Comparison of ENCODE assay signal across 1 cellular context in the genomic region with DNA sequence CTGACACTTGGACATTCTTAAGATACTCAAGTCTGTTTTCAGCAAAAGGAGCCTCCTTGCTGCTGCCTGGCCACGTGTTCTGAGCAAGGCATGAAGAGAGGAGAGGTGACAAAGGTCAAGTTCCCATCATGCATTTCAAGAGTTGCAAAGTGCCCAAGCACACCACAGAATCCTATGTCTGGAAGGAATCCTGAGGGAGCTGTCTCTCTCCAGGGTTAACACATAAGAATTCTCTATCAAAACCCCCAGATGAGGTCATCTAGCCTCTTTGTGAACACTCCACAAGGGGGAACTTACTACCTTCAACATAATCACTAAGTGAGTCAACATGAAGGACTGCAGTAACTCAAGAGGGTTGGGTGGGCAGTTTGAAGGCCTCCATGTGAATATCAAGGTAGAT.
A peak's percentile ranks its signal among the peaks of the same experiment; 100 is the strongest.
TF ChIP-seq lines count a peak whose summit lies in the region.

No MANE protein-coding gene starts in this region.

TF ChIP-seq in K562, 482 proteins besides CTCF, POLR2A, EP300 and RAD21 (continued from another document and continues in another):
- TF ChIP-seq NFE2 (IDR thresholded peaks at IDR 0.05; ENCODE audit: low read depth) (no peak), COPS2 (conservative IDR thresholded peaks at IDR 0.05) (no peak), BDP1 (IDR thresholded peaks at IDR 0.05; ENCODE audit: insufficient read depth, insufficient read length) (no peak), ZNF311 (CRISPR knock-in tag; IDR thresholded peaks at IDR 0.05) (no peak), SMARCA5 (IDR thresholded peaks at IDR 0.05) (no peak), GATAD2B (IDR thresholded peaks at IDR 0.05; ENCODE audit: borderline replicate concordance) (no peak), SUPT5H (IDR thresholded peaks at IDR 0.05) (no peak), ASH1L (IDR thresholded peaks at IDR 0.05; ENCODE audit: borderline replicate concordance, low read depth, partially characterized antibody) (no peak), TBP (optimal IDR thresholded peaks at IDR 0.05; ENCODE audit: low read depth, low read length) (no peak), FOSL1 (tag; conservative IDR thresholded peaks at IDR 0.05) (0 out of 2 replicates have a peak, but pooled peaks have one; percentile 29), ZSCAN29 (IDR thresholded peaks at IDR 0.05) (no peak), MYC (IDR thresholded peaks at IDR 0.05; ENCODE audit: low read depth, low read length) (peak; percentile 54), MYC (CRISPR knock-in tag; IDR thresholded peaks at IDR 0.05; ENCODE audit: borderline replicate concordance, low read depth) (no peak), KDM4B (IDR thresholded peaks at IDR 0.05; ENCODE audit: borderline replicate concordance in 2 of 2, low read depth in 1 of 2) (no peak), ZNF282 (CRISPR knock-in tag; IDR thresholded peaks at IDR 0.05) (no peak), RAD51 (IDR thresholded peaks at IDR 0.05; ENCODE audit: borderline replicate concordance, low read depth) (peak; percentile 47; the same call in 1 of the 2 replicates), HEY1 (CRISPR knock-in tag; IDR thresholded peaks at IDR 0.05; ENCODE audit: borderline replicate concordance) (no peak), SREBF2 (CRISPR knock-in tag; IDR thresholded peaks at IDR 0.05) (no peak), PTRF (tag; IDR thresholded peaks at IDR 0.05) (no peak), WHSC1 (IDR thresholded peaks at IDR 0.05; ENCODE audit: low read length) (no peak), SRSF9 (IDR thresholded peaks at IDR 0.05; ENCODE audit: borderline replicate concordance, low read depth, low read length) (no peak), ZNF143 (CRISPR knock-in tag; IDR thresholded peaks at IDR 0.05) (0 out of 2 replicates have a peak, but pooled peaks have one; percentile 28), JUND (IDR thresholded peaks at IDR 0.05; ENCODE audit: borderline replicate concordance, low read depth, low read length) (peak; percentile 55; the same call in 1 of the 2 replicates), JUND (tag; IDR thresholded peaks at IDR 0.05; ENCODE audit: borderline replicate concordance, low read depth, low read length) (peak; percentile 73; the same call in 2 of the 3 replicates), CHD1 (IDR thresholded peaks at IDR 0.05; ENCODE audit: low read length) (no peak), TARDBP (IDR thresholded peaks at IDR 0.05) (no peak), HDAC1 (IDR thresholded peaks at IDR 0.05) (no peak), POLR2G (IDR thresholded peaks at IDR 0.05; ENCODE audit: low read depth, low read length) (no peak), ARHGAP35 (IDR thresholded peaks at IDR 0.05; ENCODE audit: partially characterized antibody) (no peak), SAFB2 (IDR thresholded peaks at IDR 0.05; ENCODE audit: borderline replicate concordance, low read depth, low read length, severe bottlenecking) (no peak), ATF7 (IDR thresholded peaks at IDR 0.05) (0 out of 2 replicates have a peak, but pooled peaks have one; percentile 49), NR2C2 (CRISPR knock-in tag; IDR thresholded peaks at IDR 0.05) (no peak), NR2C2 (tag; IDR thresholded peaks at IDR 0.05) (peak; percentile 67)
- TF ChIP-seq, protein P1, sequence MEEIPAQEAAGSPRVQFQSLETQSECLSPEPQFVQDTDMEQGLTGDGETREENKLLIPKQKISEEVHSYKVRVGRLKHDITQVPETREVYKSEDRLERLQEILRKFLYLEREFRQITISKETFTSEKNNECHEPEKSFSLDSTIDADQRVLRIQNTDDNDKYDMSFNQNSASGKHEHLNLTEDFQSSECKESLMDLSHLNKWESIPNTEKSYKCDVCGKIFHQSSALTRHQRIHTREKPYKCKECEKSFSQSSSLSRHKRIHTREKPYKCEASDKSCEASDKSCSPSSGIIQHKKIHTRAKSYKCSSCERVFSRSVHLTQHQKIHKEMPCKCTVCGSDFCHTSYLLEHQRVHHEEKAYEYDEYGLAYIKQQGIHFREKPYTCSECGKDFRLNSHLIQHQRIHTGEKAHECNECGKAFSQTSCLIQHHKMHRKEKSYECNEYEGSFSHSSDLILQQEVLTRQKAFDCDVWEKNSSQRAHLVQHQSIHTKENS (CRISPR knock-in tag; IDR thresholded peaks at IDR 0.05) = no peak
- TF ChIP-seq, protein P2, sequence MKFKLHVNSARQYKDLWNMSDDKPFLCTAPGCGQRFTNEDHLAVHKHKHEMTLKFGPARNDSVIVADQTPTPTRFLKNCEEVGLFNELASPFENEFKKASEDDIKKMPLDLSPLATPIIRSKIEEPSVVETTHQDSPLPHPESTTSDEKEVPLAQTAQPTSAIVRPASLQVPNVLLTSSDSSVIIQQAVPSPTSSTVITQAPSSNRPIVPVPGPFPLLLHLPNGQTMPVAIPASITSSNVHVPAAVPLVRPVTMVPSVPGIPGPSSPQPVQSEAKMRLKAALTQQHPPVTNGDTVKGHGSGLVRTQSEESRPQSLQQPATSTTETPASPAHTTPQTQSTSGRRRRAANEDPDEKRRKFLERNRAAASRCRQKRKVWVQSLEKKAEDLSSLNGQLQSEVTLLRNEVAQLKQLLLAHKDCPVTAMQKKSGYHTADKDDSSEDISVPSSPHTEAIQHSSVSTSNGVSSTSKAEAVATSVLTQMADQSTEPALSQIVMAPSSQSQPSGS (CRISPR knock-in tag; IDR thresholded peaks at IDR 0.05) = no peak
- TF ChIP-seq, protein P3, sequence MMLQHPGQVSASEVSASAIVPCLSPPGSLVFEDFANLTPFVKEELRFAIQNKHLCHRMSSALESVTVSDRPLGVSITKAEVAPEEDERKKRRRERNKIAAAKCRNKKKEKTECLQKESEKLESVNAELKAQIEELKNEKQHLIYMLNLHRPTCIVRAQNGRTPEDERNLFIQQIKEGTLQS (IDR thresholded peaks at IDR 0.05) = peak; percentile 84
- TF ChIP-seq, protein P3 (CRISPR knock-in tag; conservative IDR thresholded peaks at IDR 0.05) = no peak
- TF ChIP-seq, protein P4, sequence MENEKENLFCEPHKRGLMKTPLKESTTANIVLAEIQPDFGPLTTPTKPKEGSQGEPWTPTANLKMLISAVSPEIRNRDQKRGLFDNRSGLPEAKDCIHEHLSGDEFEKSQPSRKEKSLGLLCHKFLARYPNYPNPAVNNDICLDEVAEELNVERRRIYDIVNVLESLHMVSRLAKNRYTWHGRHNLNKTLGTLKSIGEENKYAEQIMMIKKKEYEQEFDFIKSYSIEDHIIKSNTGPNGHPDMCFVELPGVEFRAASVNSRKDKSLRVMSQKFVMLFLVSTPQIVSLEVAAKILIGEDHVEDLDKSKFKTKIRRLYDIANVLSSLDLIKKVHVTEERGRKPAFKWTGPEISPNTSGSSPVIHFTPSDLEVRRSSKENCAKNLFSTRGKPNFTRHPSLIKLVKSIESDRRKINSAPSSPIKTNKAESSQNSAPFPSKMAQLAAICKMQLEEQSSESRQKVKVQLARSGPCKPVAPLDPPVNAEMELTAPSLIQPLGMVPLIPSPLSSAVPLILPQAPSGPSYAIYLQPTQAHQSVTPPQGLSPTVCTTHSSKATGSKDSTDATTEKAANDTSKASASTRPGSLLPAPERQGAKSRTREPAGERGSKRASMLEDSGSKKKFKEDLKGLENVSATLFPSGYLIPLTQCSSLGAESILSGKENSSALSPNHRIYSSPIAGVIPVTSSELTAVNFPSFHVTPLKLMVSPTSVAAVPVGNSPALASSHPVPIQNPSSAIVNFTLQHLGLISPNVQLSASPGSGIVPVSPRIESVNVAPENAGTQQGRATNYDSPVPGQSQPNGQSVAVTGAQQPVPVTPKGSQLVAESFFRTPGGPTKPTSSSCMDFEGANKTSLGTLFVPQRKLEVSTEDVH (IDR thresholded peaks at IDR 0.05; ENCODE audit: low read depth, partially characterized antibody) = no peak
- TF ChIP-seq, protein P5, sequence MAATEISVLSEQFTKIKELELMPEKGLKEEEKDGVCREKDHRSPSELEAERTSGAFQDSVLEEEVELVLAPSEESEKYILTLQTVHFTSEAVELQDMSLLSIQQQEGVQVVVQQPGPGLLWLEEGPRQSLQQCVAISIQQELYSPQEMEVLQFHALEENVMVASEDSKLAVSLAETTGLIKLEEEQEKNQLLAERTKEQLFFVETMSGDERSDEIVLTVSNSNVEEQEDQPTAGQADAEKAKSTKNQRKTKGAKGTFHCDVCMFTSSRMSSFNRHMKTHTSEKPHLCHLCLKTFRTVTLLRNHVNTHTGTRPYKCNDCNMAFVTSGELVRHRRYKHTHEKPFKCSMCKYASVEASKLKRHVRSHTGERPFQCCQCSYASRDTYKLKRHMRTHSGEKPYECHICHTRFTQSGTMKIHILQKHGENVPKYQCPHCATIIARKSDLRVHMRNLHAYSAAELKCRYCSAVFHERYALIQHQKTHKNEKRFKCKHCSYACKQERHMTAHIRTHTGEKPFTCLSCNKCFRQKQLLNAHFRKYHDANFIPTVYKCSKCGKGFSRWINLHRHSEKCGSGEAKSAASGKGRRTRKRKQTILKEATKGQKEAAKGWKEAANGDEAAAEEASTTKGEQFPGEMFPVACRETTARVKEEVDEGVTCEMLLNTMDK (IDR thresholded peaks at IDR 0.05; ENCODE audit: borderline replicate concordance, insufficient read depth, low read depth, low read length, poor library complexity, severe bottlenecking) = peak; percentile 17
- TF ChIP-seq, protein P6, sequence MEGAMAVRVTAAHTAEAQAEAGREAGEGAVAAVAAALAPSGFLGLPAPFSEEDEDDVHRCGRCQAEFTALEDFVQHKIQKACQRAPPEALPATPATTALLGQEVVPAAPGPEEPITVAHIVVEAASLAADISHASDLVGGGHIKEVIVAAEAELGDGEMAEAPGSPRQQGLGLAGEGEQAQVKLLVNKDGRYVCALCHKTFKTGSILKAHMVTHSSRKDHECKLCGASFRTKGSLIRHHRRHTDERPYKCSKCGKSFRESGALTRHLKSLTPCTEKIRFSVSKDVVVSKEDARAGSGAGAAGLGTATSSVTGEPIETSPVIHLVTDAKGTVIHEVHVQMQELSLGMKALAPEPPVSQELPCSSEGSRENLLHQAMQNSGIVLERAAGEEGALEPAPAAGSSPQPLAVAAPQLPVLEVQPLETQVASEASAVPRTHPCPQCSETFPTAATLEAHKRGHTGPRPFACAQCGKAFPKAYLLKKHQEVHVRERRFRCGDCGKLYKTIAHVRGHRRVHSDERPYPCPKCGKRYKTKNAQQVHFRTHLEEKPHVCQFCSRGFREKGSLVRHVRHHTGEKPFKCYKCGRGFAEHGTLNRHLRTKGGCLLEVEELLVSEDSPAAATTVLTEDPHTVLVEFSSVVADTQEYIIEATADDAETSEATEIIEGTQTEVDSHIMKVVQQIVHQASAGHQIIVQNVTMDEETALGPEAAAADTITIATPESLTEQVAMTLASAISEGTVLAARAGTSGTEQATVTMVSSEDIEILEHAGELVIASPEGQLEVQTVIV (CRISPR knock-in tag; IDR thresholded peaks at IDR 0.05; ENCODE audit: borderline replicate concordance) = no peak
- TF ChIP-seq, protein P7, sequence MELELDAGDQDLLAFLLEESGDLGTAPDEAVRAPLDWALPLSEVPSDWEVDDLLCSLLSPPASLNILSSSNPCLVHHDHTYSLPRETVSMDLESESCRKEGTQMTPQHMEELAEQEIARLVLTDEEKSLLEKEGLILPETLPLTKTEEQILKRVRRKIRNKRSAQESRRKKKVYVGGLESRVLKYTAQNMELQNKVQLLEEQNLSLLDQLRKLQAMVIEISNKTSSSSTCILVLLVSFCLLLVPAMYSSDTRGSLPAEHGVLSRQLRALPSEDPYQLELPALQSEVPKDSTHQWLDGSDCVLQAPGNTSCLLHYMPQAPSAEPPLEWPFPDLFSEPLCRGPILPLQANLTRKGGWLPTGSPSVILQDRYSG (tag; conservative IDR thresholded peaks at IDR 0.05; ENCODE audit: low read depth) = no peak
- TF ChIP-seq, protein P8, sequence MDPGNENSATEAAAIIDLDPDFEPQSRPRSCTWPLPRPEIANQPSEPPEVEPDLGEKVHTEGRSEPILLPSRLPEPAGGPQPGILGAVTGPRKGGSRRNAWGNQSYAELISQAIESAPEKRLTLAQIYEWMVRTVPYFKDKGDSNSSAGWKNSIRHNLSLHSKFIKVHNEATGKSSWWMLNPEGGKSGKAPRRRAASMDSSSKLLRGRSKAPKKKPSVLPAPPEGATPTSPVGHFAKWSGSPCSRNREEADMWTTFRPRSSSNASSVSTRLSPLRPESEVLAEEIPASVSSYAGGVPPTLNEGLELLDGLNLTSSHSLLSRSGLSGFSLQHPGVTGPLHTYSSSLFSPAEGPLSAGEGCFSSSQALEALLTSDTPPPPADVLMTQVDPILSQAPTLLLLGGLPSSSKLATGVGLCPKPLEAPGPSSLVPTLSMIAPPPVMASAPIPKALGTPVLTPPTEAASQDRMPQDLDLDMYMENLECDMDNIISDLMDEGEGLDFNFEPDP (CRISPR knock-in tag; IDR thresholded peaks at IDR 0.05) = no peak
- TF ChIP-seq, protein P9, sequence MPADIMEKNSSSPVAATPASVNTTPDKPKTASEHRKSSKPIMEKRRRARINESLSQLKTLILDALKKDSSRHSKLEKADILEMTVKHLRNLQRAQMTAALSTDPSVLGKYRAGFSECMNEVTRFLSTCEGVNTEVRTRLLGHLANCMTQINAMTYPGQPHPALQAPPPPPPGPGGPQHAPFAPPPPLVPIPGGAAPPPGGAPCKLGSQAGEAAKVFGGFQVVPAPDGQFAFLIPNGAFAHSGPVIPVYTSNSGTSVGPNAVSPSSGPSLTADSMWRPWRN (IDR thresholded peaks at IDR 0.05; ENCODE audit: low read depth) = no peak
- TF ChIP-seq, protein P10, sequence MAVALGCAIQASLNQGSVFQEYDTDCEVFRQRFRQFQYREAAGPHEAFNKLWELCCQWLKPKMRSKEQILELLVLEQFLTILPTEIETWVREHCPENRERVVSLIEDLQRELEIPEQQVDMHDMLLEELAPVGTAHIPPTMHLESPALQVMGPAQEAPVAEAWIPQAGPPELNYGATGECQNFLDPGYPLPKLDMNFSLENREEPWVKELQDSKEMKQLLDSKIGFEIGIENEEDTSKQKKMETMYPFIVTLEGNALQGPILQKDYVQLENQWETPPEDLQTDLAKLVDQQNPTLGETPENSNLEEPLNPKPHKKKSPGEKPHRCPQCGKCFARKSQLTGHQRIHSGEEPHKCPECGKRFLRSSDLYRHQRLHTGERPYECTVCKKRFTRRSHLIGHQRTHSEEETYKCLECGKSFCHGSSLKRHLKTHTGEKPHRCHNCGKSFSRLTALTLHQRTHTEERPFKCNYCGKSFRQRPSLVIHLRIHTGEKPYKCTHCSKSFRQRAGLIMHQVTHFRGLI (CRISPR knock-in tag; IDR thresholded peaks at IDR 0.05) = no peak
- TF ChIP-seq, protein P11, sequence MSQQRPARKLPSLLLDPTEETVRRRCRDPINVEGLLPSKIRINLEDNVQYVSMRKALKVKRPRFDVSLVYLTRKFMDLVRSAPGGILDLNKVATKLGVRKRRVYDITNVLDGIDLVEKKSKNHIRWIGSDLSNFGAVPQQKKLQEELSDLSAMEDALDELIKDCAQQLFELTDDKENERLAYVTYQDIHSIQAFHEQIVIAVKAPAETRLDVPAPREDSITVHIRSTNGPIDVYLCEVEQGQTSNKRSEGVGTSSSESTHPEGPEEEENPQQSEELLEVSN (IDR thresholded peaks at IDR 0.05; ENCODE audit: borderline replicate concordance in 1 of 2, extremely low read depth in 1 of 2, insufficient read depth in 1 of 2, insufficient read length in 1 of 2, low read depth in 1 of 2, low read length in 1 of 2, poor library complexity in 1 of 2, severe bottlenecking in 1 of 2) = peak in 1 of 2 experiments; percentile 46
- TF ChIP-seq, protein P12, sequence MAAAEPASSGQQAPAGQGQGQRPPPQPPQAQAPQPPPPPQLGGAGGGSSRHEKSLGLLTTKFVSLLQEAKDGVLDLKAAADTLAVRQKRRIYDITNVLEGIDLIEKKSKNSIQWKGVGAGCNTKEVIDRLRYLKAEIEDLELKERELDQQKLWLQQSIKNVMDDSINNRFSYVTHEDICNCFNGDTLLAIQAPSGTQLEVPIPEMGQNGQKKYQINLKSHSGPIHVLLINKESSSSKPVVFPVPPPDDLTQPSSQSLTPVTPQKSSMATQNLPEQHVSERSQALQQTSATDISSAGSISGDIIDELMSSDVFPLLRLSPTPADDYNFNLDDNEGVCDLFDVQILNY (CRISPR knock-in tag; IDR thresholded peaks at IDR 0.05) = no peak
